In genomic region chr6:117167520-117168271, GRCh38 we compare ENCODE assay signal across 11 cellular contexts.
DNase-seq lines count a peak whose midpoint lies in the region; ATAC-seq and TF ChIP-seq lines count a peak whose summit lies in the region.
"Had no signal": no experiment of that assay in that cellular context is flagged by ENCODE, and none has a peak within 500 bp of the region (broad histone marks: within the 10 kb centered on the region; RNA-seq: fewer than 3 reads in every experiment).

No MANE protein-coding gene starts in this region.

- H2BK5ac ChIP-seq in mesenchymal stem cell (ENCODE audit: low read depth, low read length, poor library complexity, severe bottlenecking) = no peak overlapping the region

- no peak overlapping the region for H3K4me2 ChIP-seq in mesenchymal stem cell (ENCODE audit: low read length, poor library complexity, severe bottlenecking)

- H3K14ac ChIP-seq in mesenchymal stem cell (ENCODE audit: low read length in 2 of 2) = no peak overlapping the region

- no peak overlapping the region for H3K18ac ChIP-seq in mesenchymal stem cell (ENCODE audit: low read depth in 1 of 2, low read length in 2 of 2)

- no peak overlapping the region for H4K91ac ChIP-seq in mesenchymal stem cell (ENCODE audit: low read length)

- H3K4me3 ChIP-seq in adipocyte (ENCODE audit: low read length) (no peak overlapping the region), mesenchymal stem cell (ENCODE audit: insufficient read depth in 1 of 2, low read depth in 1 of 2, low read length in 2 of 2) (no peak overlapping the region)

- H3K4me1 ChIP-seq in adipocyte (ENCODE audit: control insufficient read depth, insufficient read depth, low read length) (peaks cover 5% of the 10 kb centered on the region), mesenchymal stem cell (ENCODE audit: control insufficient read depth, insufficient read depth, low read depth, low read length) (peaks cover 6% of the 10 kb centered on the region)

- H2BK12ac ChIP-seq in mesenchymal stem cell (ENCODE audit: low read length in 2 of 2) = no peak overlapping the region

- TF ChIP-seq CTCF in C4-2B (conservative IDR thresholded peaks at IDR 0.05) = peak; percentile 16; the same call in 1 of the 2 replicates

- no peak overlapping the region for H2BK120ac ChIP-seq in mesenchymal stem cell (ENCODE audit: low read depth, low read length)

- H3K27ac ChIP-seq in C4-2B (no peak overlapping the region), mesenchymal stem cell (ENCODE audit: low read length, poor library complexity, severe bottlenecking) (peak overlapping the region; percentile 65)
- H3K27ac ChIP-seq: VCaP had no signal

- H4K8ac ChIP-seq in mesenchymal stem cell (ENCODE audit: low read length) = no peak overlapping the region

- H3K9me3 ChIP-seq in adipocyte (ENCODE audit: control insufficient read depth, low read length) = peaks cover 11% of the 10 kb centered on the region
- H3K9me3 ChIP-seq in mesenchymal stem cell (ENCODE audit: control insufficient read depth, low read length) = no peaks in the 10 kb centered on the region

- ATAC-seq in GM19452 (IDR thresholded peaks at IDR 0.05; ENCODE audit: unreplicated experiment) (no peak), HG02840 (IDR thresholded peaks at IDR 0.05; ENCODE audit: low FRiP score, unreplicated experiment) (no peak)

- no peaks in the 10 kb centered on the region for H3K79me1 ChIP-seq in mesenchymal stem cell (replicated peaks; ENCODE audit: low read length, poor library complexity, severe bottlenecking)

- no peak overlapping the region for H3K9ac ChIP-seq in adipocyte (ENCODE audit: low read length)
- no peak overlapping the region for H3K9ac ChIP-seq in mesenchymal stem cell (ENCODE audit: low read length)

- DNase-seq in HS-5 (ENCODE audit: low read depth) = peak; percentile 70
- peak; percentile 64 for DNase-seq in adipocyte (ENCODE audit: low read depth)
- DNase-seq in mesenchymal stem cell = peak; percentile 80
- DNase-seq in Ammon's horn (ENCODE audit: low spot score) = no peak
- DNase-seq in NCI-H345 treated with DMSO at 0.1 percent for 48 hours (lab: John Stamatoyannopoulos, UW; ENCODE audit: unreplicated experiment) = no peak
- DNase-seq: activated effector memory CD4-positive, alpha-beta T cell treated with anti-CD3 and anti-CD28 coated beads, Interleukin-2, amount 50 U/mL, for 16 hours; stimulated activated naive CD4-positive, alpha-beta T cell treated with Interleukin-2 at 50 U/mL for 16 hours had no signal

- H3K36me3 ChIP-seq in adipocyte (ENCODE audit: control insufficient read depth, insufficient read depth, low read length, severe bottlenecking) (no peaks in the 10 kb centered on the region), mesenchymal stem cell (ENCODE audit: control insufficient read depth in 1 of 2, insufficient read depth in 2 of 2, low read depth in 1 of 2, low read length in 2 of 2) (no peaks in the 10 kb centered on the region)

- no peaks in the 10 kb centered on the region for H3K27me3 ChIP-seq in adipocyte (replicated peaks; ENCODE audit: control insufficient read depth, insufficient read depth, low read length)
- H3K27me3 ChIP-seq in mesenchymal stem cell (ENCODE audit: control insufficient read depth in 1 of 2, insufficient read depth in 1 of 2, low read length in 2 of 2) = no peaks in the 10 kb centered on the region

- H3K23ac ChIP-seq in mesenchymal stem cell (ENCODE audit: low read length in 2 of 2) = no peak overlapping the region

- no peak overlapping the region for H3K4ac ChIP-seq in mesenchymal stem cell (ENCODE audit: low read depth in 1 of 2, low read length in 2 of 2)

- H2AFZ ChIP-seq in mesenchymal stem cell (ENCODE audit: low read depth, low read length) = no peak overlapping the region

- H2AK5ac ChIP-seq in mesenchymal stem cell (ENCODE audit: low read length, severe bottlenecking) = no peak overlapping the region

- H2BK15ac ChIP-seq in mesenchymal stem cell (ENCODE audit: low read depth, poor library complexity, severe bottlenecking) = no peak overlapping the region

- WGBS in mesenchymal stem cell = 42% methylated on average over 10 of the region's 10 CpGs

Comparison
In these comparisons a context has a peak if more than half of its experiments do, and no peak if none do; other contexts are left out.
1. DNase-seq: peak in HS-5 (single experiment), adipocyte (single experiment) and mesenchymal stem cell (single experiment); none in Ammon's horn (single experiment) and NCI-H345 treated with DMSO at 0.1 percent for 48 hours (single experiment).